Comparison of ENCODE assay signal across 8 cellular contexts in the genomic region with DNA sequence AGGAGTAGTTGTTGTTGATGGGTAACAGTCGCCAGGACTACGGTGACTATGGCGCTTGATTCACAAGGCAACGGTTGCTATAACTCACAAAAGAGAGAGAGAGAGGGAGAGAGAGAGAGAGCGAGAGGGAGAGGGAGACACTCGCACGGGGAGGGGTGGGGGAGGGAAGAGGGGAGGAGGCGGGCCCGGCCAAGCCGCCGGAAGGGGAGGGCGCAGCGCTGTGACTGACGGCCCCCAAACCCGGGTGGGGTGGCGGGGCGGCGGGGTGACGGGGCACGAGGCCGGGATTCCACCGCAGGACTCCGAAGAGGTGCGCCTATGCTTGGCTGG. TPM values are rescaled to one million over a fixed set of nuclear protein-coding genes. Genes with fewer than 3 reads are reported as not detected.
DNase-seq lines count a peak whose midpoint lies in the region; ATAC-seq and TF ChIP-seq lines count a peak whose summit lies in the region.

A gene (minus strand): TSS at position 166 of the 330 bp plus-strand sequence. CDS start 130,413 bp downstream, outside the sequence.

- H3K27ac ChIP-seq in temporal lobe (ENCODE audit: low read depth, low read length) = peak within 1 kb of the TSS; percentile 100

- peak; percentile 50 for ATAC-seq in HG02588 (IDR thresholded peaks at IDR 0.05; ENCODE audit: unreplicated experiment)

- peak within 1 kb of the TSS; percentile 88 for H3K4me3 ChIP-seq in NB4 (ENCODE audit: low read depth, low read length)

- TF ChIP-seq CTCF in NB4 (IDR thresholded peaks at IDR 0.05; ENCODE audit: low read depth, low read length) = no peak

- no peak for TF ChIP-seq POLR2A in NB4 (IDR thresholded peaks at IDR 0.05; ENCODE audit: extremely low read depth, insufficient read length)

- DNase-seq in GF-D8 (lab: John Stamatoyannopoulos, UW) (peak; percentile 88), NB4 (ENCODE audit: low read depth) (peak; percentile 99), SK-N-DZ (ENCODE audit: low spot score) (peak; percentile 71), globus pallidus (ENCODE audit: low spot score) (peak; percentile 95), nucleus accumbens (lab: John Stamatoyannopoulos, UW) (peak; percentile 40 to 94 (median 87))
- DNase-seq in activated naive CD4-positive, alpha-beta T cell treated with anti-CD3 and anti-CD28 coated beads, Interleukin-2, amount 50 U/mL, for 16 hours = peak; percentile 94

RNA-seq across cellular contexts. Expression of the gene that starts here (rescaled TPM):
- polyA plus RNA-seq in SK-N-DZ (2014; cell fraction: cytosol; rRNA removed) = 2.8 and 2.9 TPM in 2 replicates
- 4.7 and 8.1 TPM in 2 replicates for polyA plus RNA-seq in SK-N-DZ (2014; cell fraction: nucleus; rRNA removed)
- 83.3 TPM for total RNA-seq in temporal lobe

Comparison
In these comparisons a context has a peak if more than half of its experiments do, and no peak if none do; other contexts are left out.
1. Peak in every context shown above with its lines: DNase-seq, ATAC-seq, H3K4me3 ChIP-seq and H3K27ac ChIP-seq.